34 cellular contexts compared by ENCODE assay signal in the genomic region with DNA sequence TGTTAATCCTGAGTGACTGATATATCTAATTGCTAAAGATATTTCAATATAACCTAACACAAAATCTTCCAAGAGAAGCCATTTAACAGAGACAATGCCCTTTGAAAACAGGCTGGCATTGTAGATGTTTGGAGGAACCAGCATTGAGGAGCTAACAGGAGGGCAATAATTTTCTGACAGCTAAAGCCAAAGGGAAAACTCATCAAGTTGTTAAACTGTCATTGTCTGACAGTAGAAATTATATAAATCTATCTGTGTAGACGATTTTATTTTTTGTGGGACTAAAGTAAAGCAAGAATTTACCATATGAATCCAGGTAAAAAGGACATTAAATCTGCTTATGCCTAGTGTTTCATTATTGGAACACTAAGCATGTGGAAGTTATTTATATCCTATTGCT.
"Had no signal": no experiment of that assay in that cellular context is flagged by ENCODE, and none has a peak within 500 bp of the region (broad histone marks: within the 10 kb centered on the region; RNA-seq: fewer than 3 reads in every experiment).

No MANE protein-coding gene starts in this region.

- H3K4me3 ChIP-seq: MG63 had no signal

- H3K9me3 ChIP-seq: MG63 had no signal

- H3K36me3 ChIP-seq: MG63 had no signal

- H3K9ac ChIP-seq: KMS-11 had no signal

- H3K27ac ChIP-seq: KMS-11 had no signal

- H3K4me2 ChIP-seq: KMS-11 had no signal

- DNase-seq: Karpas-422, Kasumi-1, MG63, MM.1S, MV-4-11, NCI-H1048, NCI-H1092, NCI-H1092 treated with DMSO at 0.1 percent for 48 hours, NCI-H1105, NCI-H1105 treated with DMSO at 0.1 percent for 48 hours, NCI-H1417, NCI-H1417 treated with DMSO at 0.1 percent for 48 hours, NCI-H1436, NCI-H1436 treated with DMSO at 0.1 percent for 48 hours, NCI-H146, NCI-H1694, NCI-H1694 treated with DMSO at 0.1 percent for 48 hours, NCI-H187, NCI-H187 treated with DMSO at 0.1 percent for 48 hours, NCI-H1930, NCI-H2029, NCI-H2029 treated with DMSO at 0.1 percent for 48 hours, NCI-H2081, NCI-H2081 treated with DMSO at 0.1 percent for 48 hours, NCI-H2107, NCI-H2171, NCI-H2171 treated with DMSO at 0.1 percent for 48 hours, NCI-H2227 treated with DMSO at 0.1 percent for 48 hours, NCI-H226, NCI-H345, NCI-H446, NCI-H446 treated with DMSO at 0.1 percent for 48 hours, NCI-H510A had no signal
